20 cellular contexts compared by ENCODE assay signal in genomic region chr22:31550871-31551370, GRCh38. TPM values are rescaled to one million over a fixed set of nuclear protein-coding genes. Genes with fewer than 3 reads are reported as not detected.
A peak's percentile ranks its signal among the peaks of the same experiment; 100 is the strongest.
DNase-seq lines count a peak whose midpoint lies in the region; ATAC-seq lines count a peak whose summit lies in the region.
"Had no signal": no experiment of that assay in that cellular context is flagged by ENCODE, and none has a peak within 500 bp of the region (broad histone marks: within the 10 kb centered on the region; RNA-seq: fewer than 3 reads in every experiment).

No MANE protein-coding gene starts in this region.

- H3K4me3 Mint-ChIP-seq in T-helper 1 cell treated with Interleukin-12 subunit alpha and Interleukin-12 subunit beta and Interleukin-4 antibody, amounts not matched to agents 30 μg/mL and 1 μg/mL, for 36 hours, result no peak overlapping the region
- no peak overlapping the region for H3K4me3 Mint-ChIP-seq in activated naive CD8-positive, alpha-beta T cell
- H3K4me3 Mint-ChIP-seq in activated naive CD8-positive, alpha-beta T cell treated with anti-CD3 and anti-CD28 coated beads for 36 hours, result no peak overlapping the region
- no peak overlapping the region for H3K4me3 Mint-ChIP-seq in activated T-helper 17 cell treated with anti-CD3 and anti-CD28 coated beads, Interleukin-2, amount 50 U/mL, for 72 hours
- H3K4me3 Mint-ChIP-seq in stimulated activated effector memory CD8-positive, alpha-beta T cell treated with anti-CD3 and anti-CD28 coated beads, Interleukin-12 subunit alpha, Interleukin-12 subunit beta, amount 100 ng/mL, for 72 hours, result no peak overlapping the region
- H3K4me3 Mint-ChIP-seq: CD14-positive monocyte had no signal

- ATAC-seq in activated T-helper 17 cell treated with anti-CD3 and anti-CD28 coated beads, Interleukin-2, amount 50 U/mL, for 72 hours (replicated peaks), result no peak
- no peak for ATAC-seq in stimulated activated effector memory CD8-positive, alpha-beta T cell treated with anti-CD3 and anti-CD28 coated beads, Interleukin-12 subunit alpha, Interleukin-12 subunit beta, amount 100 ng/mL, for 72 hours
- ATAC-seq in GM21825 (IDR thresholded peaks at IDR 0.05; ENCODE audit: unreplicated experiment), result no peak
- ATAC-seq: Panc1 had no signal

- H3K27me3 ChIP-seq in SJCRH30, result no peaks in the 10 kb centered on the region

- H3K4me1 Mint-ChIP-seq in T-helper 1 cell treated with Interleukin-12 subunit alpha and Interleukin-12 subunit beta and Interleukin-4 antibody, amounts not matched to agents 30 μg/mL and 1 μg/mL, for 36 hours (ENCODE audit: low read depth), result peaks cover 28% of the 10 kb centered on the region
- H3K4me1 Mint-ChIP-seq in activated naive CD8-positive, alpha-beta T cell (ENCODE audit: low read depth), result peaks cover 10% of the 10 kb centered on the region
- peaks cover 17% of the 10 kb centered on the region for H3K4me1 Mint-ChIP-seq in activated naive CD8-positive, alpha-beta T cell treated with anti-CD3 and anti-CD28 coated beads for 36 hours
- H3K4me1 Mint-ChIP-seq in activated T-helper 17 cell treated with anti-CD3 and anti-CD28 coated beads, Interleukin-2, amount 50 U/mL, for 72 hours, result peaks cover 13% of the 10 kb centered on the region
- peaks cover 28% of the 10 kb centered on the region for H3K4me1 Mint-ChIP-seq in stimulated activated effector memory CD8-positive, alpha-beta T cell treated with anti-CD3 and anti-CD28 coated beads, Interleukin-12 subunit alpha, Interleukin-12 subunit beta, amount 100 ng/mL, for 72 hours
- H3K4me1 Mint-ChIP-seq: CD14-positive monocyte had no signal

- peaks cover 48% of the 10 kb centered on the region for H3K36me3 Mint-ChIP-seq in T-helper 1 cell treated with Interleukin-12 subunit alpha and Interleukin-12 subunit beta and Interleukin-4 antibody, amounts not matched to agents 30 μg/mL and 1 μg/mL, for 36 hours (ENCODE audit: low read depth)
- no peaks in the 10 kb centered on the region for H3K36me3 Mint-ChIP-seq in activated naive CD8-positive, alpha-beta T cell
- H3K36me3 Mint-ChIP-seq in activated naive CD8-positive, alpha-beta T cell treated with anti-CD3 and anti-CD28 coated beads for 36 hours, result peaks cover 34% of the 10 kb centered on the region
- peaks cover 93% of the 10 kb centered on the region for H3K36me3 Mint-ChIP-seq in activated T-helper 17 cell treated with anti-CD3 and anti-CD28 coated beads, Interleukin-2, amount 50 U/mL, for 72 hours (ENCODE audit: low read depth)
- H3K36me3 Mint-ChIP-seq in stimulated activated effector memory CD8-positive, alpha-beta T cell treated with anti-CD3 and anti-CD28 coated beads, Interleukin-12 subunit alpha, Interleukin-12 subunit beta, amount 100 ng/mL, for 72 hours, result peaks cover 100% of the 10 kb centered on the region

- H3K9me3 ChIP-seq in SJCRH30 (replicated peaks), result no peaks in the 10 kb centered on the region
- H3K9me3 ChIP-seq: Caco-2, HAP-1 had no signal

- H3K4me1 ChIP-seq in SJCRH30, result no peaks in the 10 kb centered on the region; the same call in 1 of the 2 replicates
- H3K4me1 ChIP-seq: Caco-2, HAP-1 had no signal

- peak overlapping the region; percentile 12 for H3K27ac Mint-ChIP-seq in T-helper 1 cell treated with Interleukin-12 subunit alpha and Interleukin-12 subunit beta and Interleukin-4 antibody, amounts not matched to agents 30 μg/mL and 1 μg/mL, for 36 hours
- H3K27ac Mint-ChIP-seq in activated naive CD8-positive, alpha-beta T cell, result peak overlapping the region; percentile 36
- no peak overlapping the region for H3K27ac Mint-ChIP-seq in activated naive CD8-positive, alpha-beta T cell treated with anti-CD3 and anti-CD28 coated beads for 36 hours
- peak overlapping the region; percentile 55 for H3K27ac Mint-ChIP-seq in activated T-helper 17 cell treated with anti-CD3 and anti-CD28 coated beads, Interleukin-2, amount 50 U/mL, for 72 hours
- peak overlapping the region; percentile 90 for H3K27ac Mint-ChIP-seq in stimulated activated effector memory CD8-positive, alpha-beta T cell treated with anti-CD3 and anti-CD28 coated beads, Interleukin-12 subunit alpha, Interleukin-12 subunit beta, amount 100 ng/mL, for 72 hours

- no peaks in the 10 kb centered on the region for H3K36me3 ChIP-seq in SJCRH30

- H3K4me3 ChIP-seq in SJCRH30, result no peak overlapping the region
- H3K4me3 ChIP-seq: HAP-1 had no signal

- no peaks in the 10 kb centered on the region for H3K27me3 Mint-ChIP-seq in T-helper 1 cell treated with Interleukin-12 subunit alpha and Interleukin-12 subunit beta and Interleukin-4 antibody, amounts not matched to agents 30 μg/mL and 1 μg/mL, for 36 hours (ENCODE audit: low read depth)
- H3K27me3 Mint-ChIP-seq in activated naive CD8-positive, alpha-beta T cell, result no peaks in the 10 kb centered on the region
- no peaks in the 10 kb centered on the region for H3K27me3 Mint-ChIP-seq in activated naive CD8-positive, alpha-beta T cell treated with anti-CD3 and anti-CD28 coated beads for 36 hours
- H3K27me3 Mint-ChIP-seq in activated T-helper 17 cell treated with anti-CD3 and anti-CD28 coated beads, Interleukin-2, amount 50 U/mL, for 72 hours, result no peaks in the 10 kb centered on the region

- no peak overlapping the region for H3K27ac ChIP-seq in SJCRH30

- H3K9me3 Mint-ChIP-seq in T-helper 1 cell treated with Interleukin-12 subunit alpha and Interleukin-12 subunit beta and Interleukin-4 antibody, amounts not matched to agents 30 μg/mL and 1 μg/mL, for 36 hours, result no peaks in the 10 kb centered on the region
- no peaks in the 10 kb centered on the region for H3K9me3 Mint-ChIP-seq in activated naive CD8-positive, alpha-beta T cell (ENCODE audit: low read depth)
- H3K9me3 Mint-ChIP-seq in activated naive CD8-positive, alpha-beta T cell treated with anti-CD3 and anti-CD28 coated beads for 36 hours, result no peaks in the 10 kb centered on the region
- no peaks in the 10 kb centered on the region for H3K9me3 Mint-ChIP-seq in activated T-helper 17 cell treated with anti-CD3 and anti-CD28 coated beads, Interleukin-2, amount 50 U/mL, for 72 hours
- no peaks in the 10 kb centered on the region for H3K9me3 Mint-ChIP-seq in stimulated activated effector memory CD8-positive, alpha-beta T cell treated with anti-CD3 and anti-CD28 coated beads, Interleukin-12 subunit alpha, Interleukin-12 subunit beta, amount 100 ng/mL, for 72 hours
- H3K9me3 Mint-ChIP-seq: CD14-positive monocyte had no signal

- DNase-seq in T-helper 1 cell (no peak), SJCRH30 (no peak)
- DNase-seq in activated naive CD8-positive, alpha-beta T cell treated with anti-CD3 and anti-CD28 coated beads for 36 hours, result no peak
- DNase-seq in stimulated activated effector memory CD8-positive, alpha-beta T cell treated with anti-CD3 and anti-CD28 coated beads, Interleukin-12 subunit alpha, Interleukin-12 subunit beta, amount 100 ng/mL, for 72 hours (ENCODE audit: low spot score in 2 of 2), result no peak
- DNase-seq: 8988T, Caco-2, DMS153, GDM1, IMR-90, NCI-H1436, NCI-H1930, NCI-H345, NCI-H526 treated with DMSO at 0.1 percent for 48 hours had no signal

RNA-seq across cellular contexts. Expression of gene SFI1, which starts 54.6 kb away (rescaled TPM):
- total RNA-seq in activated naive CD8-positive, alpha-beta T cell treated with anti-CD3 and anti-CD28 coated beads for 36 hours, result 100 to 1,000 TPM; 110 to 122 TPM
- 100 to 1,000 TPM; 125 to 349 TPM for total RNA-seq in activated T-helper 17 cell treated with anti-CD3 and anti-CD28 coated beads, Interleukin-2, amount 50 U/mL, for 72 hours
- total RNA-seq in SJCRH30 (2014; rRNA removed; shearing (Covaris generic)), result 9.0 and 11.8 TPM in 2 replicates
